In the genomic region with DNA sequence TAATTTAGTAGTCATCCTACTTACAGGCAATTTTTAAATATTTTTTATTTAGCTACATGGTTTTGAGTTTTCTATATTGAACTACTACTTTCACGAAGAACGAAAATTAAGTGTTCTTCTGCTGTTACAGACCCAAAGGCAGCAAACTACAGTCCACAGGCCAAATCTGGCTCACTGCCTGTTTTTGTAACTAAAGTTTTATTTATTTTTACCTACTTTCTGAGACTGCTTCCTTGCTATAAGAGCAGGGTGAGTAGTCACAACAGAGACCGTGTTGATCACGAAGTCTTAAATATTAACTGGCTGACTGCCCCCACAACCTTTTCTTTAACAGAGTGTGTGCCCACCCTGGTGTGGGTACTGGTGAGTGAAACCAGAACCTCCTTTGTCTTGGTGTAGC, we compare ENCODE assay signal across 6 cellular contexts.
"Had no signal": no experiment of that assay in that cellular context is flagged by ENCODE, and none has a peak within 500 bp of the region (broad histone marks: within the 10 kb centered on the region; RNA-seq: fewer than 3 reads in every experiment).

No MANE protein-coding gene starts in this region.

- H3K4me3 ChIP-seq: GM23248 had no signal

- H3K9ac ChIP-seq: GM23248, KMS-11 had no signal

- H3K9me3 Mint-ChIP-seq: H9, IgD-negative memory B cell had no signal

- H3K27ac ChIP-seq: GM23248, KMS-11 had no signal

- H3K27ac Mint-ChIP-seq: H9 had no signal

- H3K4me1 Mint-ChIP-seq: H9 had no signal

- FAIRE-seq: H1, H54 had no signal

- H3K4me2 ChIP-seq: KMS-11 had no signal

- H3K4me3 Mint-ChIP-seq: H9, IgD-negative memory B cell had no signal

- H2AFZ ChIP-seq: GM23248 had no signal

- H3K27me3 Mint-ChIP-seq: IgD-negative memory B cell had no signal
